In the genomic region with DNA sequence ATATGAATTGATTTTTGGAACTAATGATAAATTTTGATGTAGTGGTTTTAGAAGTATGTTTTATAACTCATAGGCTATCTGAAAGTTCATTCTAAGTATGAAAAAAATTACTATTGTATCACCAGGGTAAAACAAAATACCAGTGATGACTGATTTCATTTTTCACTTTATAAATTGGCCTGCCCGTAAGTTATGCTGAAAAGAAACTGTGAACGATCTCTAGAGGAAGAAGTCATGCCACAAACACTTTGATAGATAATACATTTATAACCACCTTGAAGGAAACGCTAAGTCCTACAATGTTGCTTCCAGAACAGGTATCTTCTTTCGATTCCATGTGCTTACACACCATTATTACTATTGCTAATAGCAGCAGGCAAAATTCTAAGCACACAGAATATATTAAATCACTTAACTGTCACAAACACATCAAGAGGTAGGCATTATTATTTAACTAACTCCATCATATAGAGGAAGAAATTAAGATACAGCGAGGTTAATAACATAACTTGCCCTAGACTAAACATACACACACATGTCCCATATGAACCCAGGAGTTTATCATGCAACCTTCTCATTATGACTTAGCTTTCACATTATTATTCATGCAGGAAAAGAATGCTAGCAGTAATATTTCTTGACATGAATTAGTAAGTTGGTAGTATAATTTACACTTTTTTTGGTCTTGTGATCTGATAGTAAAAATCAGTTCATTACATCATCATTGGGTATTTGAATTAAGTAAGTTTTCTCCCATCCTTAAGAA, we compare ENCODE assay signal across 18 cellular contexts. TPM values are rescaled to one million over a fixed set of nuclear protein-coding genes. Genes with fewer than 3 reads are reported as not detected.
DNase-seq lines count a peak whose midpoint lies in the region; ATAC-seq and TF ChIP-seq lines count a peak whose summit lies in the region.
"Had no signal": no experiment of that assay in that cellular context is flagged by ENCODE, and none has a peak within 500 bp of the region (broad histone marks: within the 10 kb centered on the region; RNA-seq: fewer than 3 reads in every experiment).

No MANE protein-coding gene starts in this region.

- no peak for TF ChIP-seq CTCF in natural killer cell (IDR thresholded peaks at IDR 0.05)
- TF ChIP-seq CTCF in ascending aorta (IDR thresholded peaks at IDR 0.05) = no peak
- no peak for TF ChIP-seq CTCF in thoracic aorta (IDR thresholded peaks at IDR 0.05)
- TF ChIP-seq CTCF in progenitor cell of endocrine pancreas (IDR thresholded peaks at IDR 0.05; ENCODE audit: unreplicated experiment) = no peak

- DNase-seq in natural killer cell treated with Interleukin-12 subunit alpha and Interleukin-12 subunit beta and Interleukin-15 and Interleukin-18, amount 100 ng/mL, for 72 hours (ENCODE audit: low spot score) = no peak
- no peak for DNase-seq in natural killer cell
- DNase-seq in ascending aorta (ENCODE audit: low spot score in 2 of 2) = no peak
- no peak for DNase-seq in thoracic aorta (ENCODE audit: low spot score)
- no peak for DNase-seq in SIG-M5 (lab: John Stamatoyannopoulos, UW)
- DNase-seq in NCI-H2171 treated with DMSO at 0.1 percent for 48 hours (lab: John Stamatoyannopoulos, UW) = no peak
- no peak for DNase-seq in progenitor cell of endocrine pancreas (ENCODE audit: low spot score, unreplicated experiment)
- DNase-seq: AML-193, COR-L47, NCI-H1048, NCI-H1436 treated with DMSO at 0.1 percent for 48 hours, NCI-H2029 treated with DMSO at 0.1 percent for 48 hours, NCI-H510A, NCI-H774 had no signal

- no peaks in the 10 kb centered on the region for H3K27me3 ChIP-seq in ascending aorta
- H3K27me3 ChIP-seq in thoracic aorta (replicated peaks; ENCODE audit: insufficient read depth) = no peaks in the 10 kb centered on the region
- H3K27me3 ChIP-seq: SJSA1 had no signal

- ATAC-seq in natural killer cell treated with Interleukin-12 subunit alpha and Interleukin-12 subunit beta and Interleukin-15 and Interleukin-18, amount 100 ng/mL, for 72 hours = peak in 1 of 2 donors; percentile 53
- ATAC-seq in natural killer cell = no peak
- peak; percentile 52 for ATAC-seq in HG02852 (IDR thresholded peaks at IDR 0.05; ENCODE audit: unreplicated experiment)
- ATAC-seq in thoracic aorta (ENCODE audit: insufficient number of reproducible peaks, low FRiP score, low read depth) = no peak
- ATAC-seq: A549 had no signal

- peak overlapping the region; percentile 33 for H3K4me3 Mint-ChIP-seq in natural killer cell treated with Interleukin-12 subunit alpha and Interleukin-12 subunit beta and Interleukin-15 and Interleukin-18, amount 100 ng/mL, for 72 hours
- no peak overlapping the region for H3K4me3 Mint-ChIP-seq in natural killer cell
- no peak overlapping the region for H3K4me3 Mint-ChIP-seq in progenitor cell of endocrine pancreas (ENCODE audit: low read depth)
- H3K4me3 Mint-ChIP-seq: CD14-positive monocyte had no signal

- no peaks in the 10 kb centered on the region for H3K9me3 Mint-ChIP-seq in natural killer cell treated with Interleukin-12 subunit alpha and Interleukin-12 subunit beta and Interleukin-15 and Interleukin-18, amount 100 ng/mL, for 72 hours
- H3K9me3 Mint-ChIP-seq in natural killer cell (no peaks in the 10 kb centered on the region), progenitor cell of endocrine pancreas (ENCODE audit: low read depth) (no peaks in the 10 kb centered on the region)

- no peaks in the 10 kb centered on the region for H3K36me3 ChIP-seq in ascending aorta
- H3K36me3 ChIP-seq in thoracic aorta = no peaks in the 10 kb centered on the region
- H3K36me3 ChIP-seq: SJSA1 had no signal

- H3K36me3 Mint-ChIP-seq in natural killer cell treated with Interleukin-12 subunit alpha and Interleukin-12 subunit beta and Interleukin-15 and Interleukin-18, amount 100 ng/mL, for 72 hours = no peaks in the 10 kb centered on the region
- no peaks in the 10 kb centered on the region for H3K36me3 Mint-ChIP-seq in natural killer cell
- H3K36me3 Mint-ChIP-seq in progenitor cell of endocrine pancreas (ENCODE audit: insufficient read depth) = no peaks in the 10 kb centered on the region
- H3K36me3 Mint-ChIP-seq: CD14-positive monocyte had no signal

- H3K9me3 ChIP-seq in ascending aorta (no peaks in the 10 kb centered on the region), thoracic aorta (no peaks in the 10 kb centered on the region)
- H3K9me3 ChIP-seq: SJSA1 had no signal

- intact Hi-C loops in natural killer cell (cut with micrococcal nuclease) = no loop called here
- intact Hi-C loops in ascending aorta (cut with DNase I) = no loop called here

- H3K4me3 ChIP-seq in ascending aorta (no peak overlapping the region), thoracic aorta (peak overlapping the region; percentile 1)
- H3K4me3 ChIP-seq: A549, SJSA1 had no signal

- H3K4me1 Mint-ChIP-seq in natural killer cell treated with Interleukin-12 subunit alpha and Interleukin-12 subunit beta and Interleukin-15 and Interleukin-18, amount 100 ng/mL, for 72 hours (ENCODE audit: low read depth in 2 of 2) = peaks cover 0 to 5% of the 10 kb centered on the region in 2 donors
- H3K4me1 Mint-ChIP-seq in natural killer cell (no peaks in the 10 kb centered on the region), progenitor cell of endocrine pancreas (ENCODE audit: low read depth) (no peaks in the 10 kb centered on the region)

- H3K27ac Mint-ChIP-seq in natural killer cell treated with Interleukin-12 subunit alpha and Interleukin-12 subunit beta and Interleukin-15 and Interleukin-18, amount 100 ng/mL, for 72 hours = peak overlapping the region; percentile 60 to 66
- no peak overlapping the region for H3K27ac Mint-ChIP-seq in natural killer cell
- no peak overlapping the region for H3K27ac Mint-ChIP-seq in progenitor cell of endocrine pancreas
- H3K27ac Mint-ChIP-seq: CD14-positive monocyte had no signal

- peaks cover 5 to 47% of the 10 kb centered on the region in 2 donors for H3K4me1 ChIP-seq in ascending aorta
- H3K4me1 ChIP-seq in thoracic aorta (ENCODE audit: control insufficient read depth in 1 of 2, low read depth in 2 of 2) = peaks cover 38 to 73% of the 10 kb centered on the region in 2 donors

- peaks cover 11 to 20% of the 10 kb centered on the region in 2 donors for H3K27me3 Mint-ChIP-seq in natural killer cell treated with Interleukin-12 subunit alpha and Interleukin-12 subunit beta and Interleukin-15 and Interleukin-18, amount 100 ng/mL, for 72 hours
- peaks cover 0 to 4% of the 10 kb centered on the region in 2 donors for H3K27me3 Mint-ChIP-seq in natural killer cell (ENCODE audit: low read depth in 2 of 2)
- H3K27me3 Mint-ChIP-seq in progenitor cell of endocrine pancreas = no peaks in the 10 kb centered on the region

- H3K27ac ChIP-seq in ascending aorta (peak overlapping the region; percentile 9 to 31), thoracic aorta (peak overlapping the region in 1 of 2 donors; percentile 72)
- H3K27ac ChIP-seq: A549, SJSA1 had no signal

RNA-seq across cellular contexts. Expression of gene RGS17, which starts 44.7 kb away (rescaled TPM):
- under 1 TPM; 0.26 to 0.45 TPM for total RNA-seq in natural killer cell treated with Interleukin-12 subunit alpha and Interleukin-12 subunit beta and Interleukin-15 and Interleukin-18, amount 100 ng/mL, for 72 hours
- total RNA-seq in natural killer cell (1 to 10 TPM in 1 of 3 donors, under 1 TPM in 2; 0.45 to 1.9 (median 0.55) TPM), ascending aorta (not detected), thoracic aorta (1 to 10 TPM; 3.4 to 3.7 TPM), progenitor cell of endocrine pancreas (1.7 and 2.6 TPM in 2 replicates)

Comparison
In these comparisons a context has a peak if more than half of its experiments do, and no peak if none do; other contexts are left out.
1. H3K27ac Mint-ChIP-seq: peak in natural killer cell treated with Interleukin-12 subunit alpha and Interleukin-12 subunit beta and Interleukin-15 and Interleukin-18, amount 100 ng/mL, for 72 hours (2 of 2); none in natural killer cell (0 of 2) and progenitor cell of endocrine pancreas (single experiment).